28 cellular contexts compared by ENCODE assay signal in genomic region chr2:199115169-199115568, GRCh38.
"Had no signal": no experiment of that assay in that cellular context is flagged by ENCODE, and none has a peak within 500 bp of the region (broad histone marks: within the 10 kb centered on the region; RNA-seq: fewer than 3 reads in every experiment).

No MANE protein-coding gene starts in this region.

- H3K4me3 ChIP-seq: body of pancreas, heart left ventricle had no signal

- H3K4me1 Mint-ChIP-seq: activated CD4-positive, alpha-beta T cell treated with anti-CD3 and anti-CD28 coated beads, Interleukin-2, amount 10 ng/mL, durations not matched to agents 7 days and 5 days; activated T-helper 17 cell treated with anti-CD3 and anti-CD28 coated beads, Interleukin-2, amount 50 U/mL, for 72 hours; T-helper 17 cell had no signal

- H3K27ac Mint-ChIP-seq: activated CD4-positive, alpha-beta T cell treated with anti-CD3 and anti-CD28 coated beads, Interleukin-2, amount 10 ng/mL, durations not matched to agents 7 days and 5 days; activated CD8-positive, alpha-beta T cell treated with anti-CD3 and anti-CD28 coated beads for 36 hours; activated naive CD8-positive, alpha-beta T cell; activated T-helper 17 cell treated with anti-CD3 and anti-CD28 coated beads, Interleukin-2, amount 50 U/mL, for 72 hours; T-helper 17 cell; T-helper 2 cell treated with Interferon-gamma antibody and Interleukin-4, amounts not matched to agents 5 μg/mL and 100 μg/mL, for 36 hours had no signal

- ATAC-seq: activated CD8-positive, alpha-beta T cell treated with anti-CD3 and anti-CD28 coated beads for 36 hours; activated T-cell treated with anti-CD3 and anti-CD28 coated beads, Interleukin-2, amount 50 U/mL, for 4 hours; activated T-helper 17 cell treated with anti-CD3 and anti-CD28 coated beads, Interleukin-2, amount 50 U/mL, for 72 hours; body of pancreas; esophagus mucosa; heart left ventricle; T-helper 17 cell had no signal

- H3K27me3 ChIP-seq: body of pancreas, heart left ventricle had no signal

- H3K27me3 Mint-ChIP-seq: activated CD4-positive, alpha-beta T cell treated with anti-CD3 and anti-CD28 coated beads, Interleukin-2, amount 10 ng/mL, durations not matched to agents 7 days and 5 days; activated CD8-positive, alpha-beta T cell treated with anti-CD3 and anti-CD28 coated beads for 36 hours; activated naive CD8-positive, alpha-beta T cell; T-helper 17 cell had no signal

- H3K9me3 ChIP-seq: body of pancreas, heart left ventricle had no signal

- H3K36me3 ChIP-seq: heart left ventricle had no signal

- H3K4me1 ChIP-seq: body of pancreas, heart left ventricle had no signal

- H3K27ac ChIP-seq: body of pancreas, heart left ventricle had no signal

- H3K4me3 Mint-ChIP-seq: activated CD4-positive, alpha-beta T cell treated with anti-CD3 and anti-CD28 coated beads, Interleukin-2, amount 10 ng/mL, durations not matched to agents 7 days and 5 days; activated CD8-positive, alpha-beta T cell treated with anti-CD3 and anti-CD28 coated beads for 36 hours; activated naive CD8-positive, alpha-beta T cell; activated T-cell treated with anti-CD3 and anti-CD28 coated beads, Interleukin-2, amount 50 U/mL, for 4 hours; activated T-helper 17 cell treated with anti-CD3 and anti-CD28 coated beads, Interleukin-2, amount 50 U/mL, for 72 hours; T-helper 17 cell; T-helper 2 cell treated with Interferon-gamma antibody and Interleukin-4, amounts not matched to agents 5 μg/mL and 100 μg/mL, for 36 hours had no signal

- H3K9me3 Mint-ChIP-seq: activated CD4-positive, alpha-beta T cell treated with anti-CD3 and anti-CD28 coated beads, Interleukin-2, amount 10 ng/mL, durations not matched to agents 7 days and 5 days; activated T-cell treated with anti-CD3 and anti-CD28 coated beads, Interleukin-2, amount 50 U/mL, for 4 hours; T-helper 2 cell treated with Interferon-gamma antibody and Interleukin-4, amounts not matched to agents 5 μg/mL and 100 μg/mL, for 36 hours had no signal

- H3K36me3 Mint-ChIP-seq: activated naive CD8-positive, alpha-beta T cell had no signal

- DNase-seq: activated CD4-positive, alpha-beta T cell treated with anti-CD3 and anti-CD28 coated beads for 1 hour; activated CD4-positive, alpha-beta T cell treated with anti-CD3 and anti-CD28 coated beads for 4 hours; activated CD4-positive, alpha-beta T cell treated with anti-CD3 and anti-CD28 coated beads, Interleukin-2, amount 10 ng/mL, durations not matched to agents 7 days and 5 days; activated CD4-positive, alpha-beta T cell treated with anti-CD3 and anti-CD28 coated beads, Interleukin-2, amount 50 U/mL, for 4 hours; activated CD8-positive, alpha-beta memory T cell treated with anti-CD3 and anti-CD28 coated beads for 24 hours; activated CD8-positive, alpha-beta T cell treated with anti-CD3 and anti-CD28 coated beads for 36 hours; activated effector memory CD4-positive, alpha-beta T cell treated with Interleukin-2 at 50 U/mL for 16 hours; activated gamma-delta T cell treated with Interleukin-2 at 50 U/mL for 16 hours; activated naive CD4-positive, alpha-beta T cell treated with anti-CD3 and anti-CD28 coated beads, Interleukin-2, amount 50 U/mL, for 16 hours; activated naive CD4-positive, alpha-beta T cell treated with Interleukin-2 at 50 U/mL for 16 hours; activated T-cell treated with anti-CD3 and anti-CD28 coated beads, Interleukin-2, amount 50 U/mL, for 4 hours; amniotic stem cell; anterior cingulate cortex; body of pancreas; caudate nucleus; cortex of kidney; dermis blood vessel endothelial cell; effector CD4-positive, alpha-beta T cell; foreskin fibroblast; glutamatergic neuron; heart left ventricle; T-helper 1 cell; T-helper 17 cell; T1000 had no signal
